ENCODE assay signal across 8 cellular contexts in genomic region chr15:41827880-41828746, GRCh38. TPM values are rescaled to one million over a fixed set of nuclear protein-coding genes. Genes with fewer than 3 reads are reported as not detected.
A peak's percentile ranks its signal among the peaks of the same experiment; 100 is the strongest.
DNase-seq lines count a peak whose midpoint lies in the region; ATAC-seq and TF ChIP-seq lines count a peak whose summit lies in the region.

JMJD7 (plus strand) TSS chr15:41828092; CDS start chr15:41828125, 33 bp downstream.

- TF ChIP-seq CTCF in WI38 (IDR thresholded peaks at IDR 0.05; ENCODE audit: low read depth, low read length) (no peak), mammary epithelial cell (conservative IDR thresholded peaks at IDR 0.05 in 1 of 2, IDR thresholded peaks at IDR 0.05 in 1 of 2; ENCODE audit: extremely low read depth in 1 of 2, insufficient read depth in 1 of 2, low read depth in 1 of 2, low read length in 2 of 2) (no peak), smooth muscle cell (IDR thresholded peaks at IDR 0.05; ENCODE audit: borderline replicate concordance, insufficient read depth, poor library complexity, severe bottlenecking) (no peak)

- DNase-seq in DMS79 treated with DMSO at 0.1 percent for 48 hours (lab: John Stamatoyannopoulos, UW) = peak; percentile 17
- no peak for DNase-seq in DMS79 (lab: John Stamatoyannopoulos, UW)
- DNase-seq in NCI-H2196 (lab: John Stamatoyannopoulos, UW; ENCODE audit: unreplicated experiment) = peak; percentile 71
- peak; percentile 83 for DNase-seq in mammary epithelial cell
- peak; percentile 89 to 91 (median 90) for DNase-seq in immature natural killer cell
- peak; percentile 96 for DNase-seq in smooth muscle cell (lab: John Stamatoyannopoulos, UW; ENCODE audit: unreplicated experiment)

- H3K9me3 ChIP-seq in mammary epithelial cell (replicated peaks; ENCODE audit: insufficient read depth, low read length) (no peaks in the 10 kb centered on the region), smooth muscle cell (replicated peaks; ENCODE audit: low read depth) (no peaks in the 10 kb centered on the region)

- peaks cover 55% of the 10 kb centered on the region for H3K4me1 ChIP-seq in mammary epithelial cell (ENCODE audit: insufficient read depth, low read length)
- peaks cover 5% of the 10 kb centered on the region for H3K4me1 ChIP-seq in smooth muscle cell (ENCODE audit: low read depth)

- H3K4me2 ChIP-seq in mammary epithelial cell (ENCODE audit: insufficient read depth, low read depth, low read length) = peak within 1 kb of the TSS; percentile 92
- H3K4me2 ChIP-seq in smooth muscle cell = peak within 1 kb of the TSS; percentile 93

- H3K27me3 ChIP-seq in mammary epithelial cell (ENCODE audit: insufficient read depth, low read length) = no peaks in the 10 kb centered on the region
- no peaks in the 10 kb centered on the region for H3K27me3 ChIP-seq in smooth muscle cell (ENCODE audit: low read depth)

- H3K4me1 Mint-ChIP-seq in immature natural killer cell = peaks cover 38 to 40% of the 10 kb centered on the region in 2 donors

- no peaks in the 10 kb centered on the region for H3K9me3 Mint-ChIP-seq in immature natural killer cell

- BruUV-seq in mammary epithelial cell (replicated peaks; lab: Mats Ljungman, UMichigan) = no TSS peak

- H3K27ac ChIP-seq in mammary epithelial cell (ENCODE audit: insufficient read depth, low read depth, low read length) = peak within 1 kb of the TSS; percentile 84
- peak within 1 kb of the TSS; percentile 81 for H3K27ac ChIP-seq in smooth muscle cell (ENCODE audit: low read depth)

- H3K36me3 ChIP-seq in mammary epithelial cell (ENCODE audit: insufficient read depth, low read length) = peaks cover 9% of the 10 kb centered on the region
- H3K36me3 ChIP-seq in smooth muscle cell (ENCODE audit: low read depth) = no peaks in the 10 kb centered on the region

- no peaks in the 10 kb centered on the region for H3F3A ChIP-seq in smooth muscle cell (ENCODE audit: low read depth)

- in situ Hi-C loops in mammary epithelial cell (cut with MboI; ENCODE audit: low sequenced_read_pairs in 2 of 2) = no loop called here

- H4K20me1 ChIP-seq in mammary epithelial cell (ENCODE audit: insufficient read depth, low read length) (no peaks in the 10 kb centered on the region), smooth muscle cell (ENCODE audit: low read depth) (no peaks in the 10 kb centered on the region)

- H2AFZ ChIP-seq in mammary epithelial cell (ENCODE audit: low read depth, low read length) (peak within 1 kb of the TSS; percentile 68), smooth muscle cell (ENCODE audit: low read depth) (peak within 1 kb of the TSS; percentile 61)

- CTCF ChIA-PET in mammary epithelial cell (lab: Charles Lee; ENCODE audit: low non-redundant PET) = interaction anchor here (1.3 kb wide), 1 partner anchor 55 kb away, joined by 4 read pairs; no protein-coding TSS in a partner anchor

- H3K4me3 ChIP-seq in WI38 (ENCODE audit: low read depth, low read length) (peak within 1 kb of the TSS; percentile 84), mammary epithelial cell (replicated peaks in 1 of 3; ENCODE audit: insufficient read depth in 1 of 3, low read depth in 2 of 3, low read length in 3 of 3) (peak within 1 kb of the TSS; percentile 69 to 93 (median 73)), smooth muscle cell (peak within 1 kb of the TSS; percentile 77)

- H3K79me2 ChIP-seq in mammary epithelial cell (ENCODE audit: insufficient read depth, low read length) (peaks cover 29% of the 10 kb centered on the region), smooth muscle cell (ENCODE audit: low read depth) (no peaks in the 10 kb centered on the region)

- H3K4me3 Mint-ChIP-seq in immature natural killer cell = peak within 1 kb of the TSS; percentile 84 to 96 (median 90)

- peaks cover 0 to 14% (median 4%) of the 10 kb centered on the region in 3 donors for H3K27me3 Mint-ChIP-seq in immature natural killer cell (ENCODE audit: low read depth in 3 of 3)

- 3% methylated on average over 16 of the region's 65 CpGs for WGBS in mammary epithelial cell (ENCODE audit: low coverage, missing lambda C conversion rate)
- 1% methylated on average over 32 of the region's 65 CpGs for WGBS in smooth muscle cell (ENCODE audit: low lambda C conversion rate)

- dilution Hi-C loops in mammary epithelial cell (cut with HindIII; ENCODE audit: low sequenced_read_pairs) = no loop called here

- H3K27ac Mint-ChIP-seq in immature natural killer cell = peak within 1 kb of the TSS; percentile 73 to 93 (median 90)

- peak; percentile 55 for ATAC-seq in HG02938 (IDR thresholded peaks at IDR 0.05; ENCODE audit: unreplicated experiment)

- intact Hi-C loops in mammary epithelial cell (cut with micrococcal nuclease) = loop anchor here (1.0 to 5.0 kb wide), 3 partner anchors 54 to 269 kb away; partner anchors contain the start of genes EHD4, MAPKBP1 and TYRO3

- H3K9ac ChIP-seq in mammary epithelial cell (ENCODE audit: insufficient read depth, low read length) (peak within 1 kb of the TSS; percentile 94), smooth muscle cell (ENCODE audit: low read depth) (peak within 1 kb of the TSS; percentile 88)

- H3K36me3 Mint-ChIP-seq in immature natural killer cell = peaks cover 0 to 3% (median 0%) of the 10 kb centered on the region in 3 donors

RNA-seq across cellular contexts. Expression of gene JMJD7, which starts in this region (rescaled TPM):
- total RNA-seq in mammary epithelial cell = 10 to 100 TPM in 1 of 2 donors, 1 to 10 TPM in 1; 5.8 to 22.3 TPM
- 21.5 TPM for polyA plus RNA-seq in mammary epithelial cell
- polyA minus RNA-seq in mammary epithelial cell = 6.9 TPM
- 10 to 100 TPM; 20.6 to 57.4 (median 23.6) TPM for polyA plus RNA-seq in immature natural killer cell
- total RNA-seq in smooth muscle cell = 5.0 TPM in 1 of 2 replicates, not detected in the other
- 3.3 and 7.8 TPM in 2 replicates for polyA plus RNA-seq in smooth muscle cell
